1 cellular context compared by ENCODE assay signal in genomic region chr16:20904507-20905079, GRCh38.
TF ChIP-seq lines count a peak whose summit lies in the region.

No MANE protein-coding gene starts in this region.

TF ChIP-seq in GM12878, 131 proteins besides CTCF, POLR2A, EP300 and RAD21 (continued from another document and continues in another):
- no peak for TF ChIP-seq CEBPZ (IDR thresholded peaks at IDR 0.05; ENCODE audit: low read depth, low read length)
- TF ChIP-seq CBX3 (IDR thresholded peaks at IDR 0.05; ENCODE audit: borderline replicate concordance, low read depth): no peak
- TF ChIP-seq ZBTB33 (IDR thresholded peaks at IDR 0.05): no peak
- TF ChIP-seq ZNF217 (IDR thresholded peaks at IDR 0.05): 0 out of 2 replicates have a peak, but pooled peaks have one; percentile 55
- no peak for TF ChIP-seq NR2C1 (IDR thresholded peaks at IDR 0.05)
- TF ChIP-seq KAT2A (conservative IDR thresholded peaks at IDR 0.05; ENCODE audit: control insufficient read depth, low read depth, low read length): no peak
- TF ChIP-seq BCL11A (IDR thresholded peaks at IDR 0.05; ENCODE audit: low read depth, low read length): peak; percentile 57; the same call in 1 of the 2 replicates
- TF ChIP-seq MEF2A (IDR thresholded peaks at IDR 0.05; ENCODE audit: insufficient read depth, low read depth, low read length): peak; percentile 77; the same call in 1 of the 2 replicates
- no peak for TF ChIP-seq ZNF207 (IDR thresholded peaks at IDR 0.05; ENCODE audit: borderline replicate concordance)
- no peak for TF ChIP-seq IRF5 (IDR thresholded peaks at IDR 0.05; ENCODE audit: borderline replicate concordance)
- TF ChIP-seq EZH2 (IDR thresholded peaks at IDR 0.05; ENCODE audit: borderline replicate concordance, control insufficient read depth, low read depth, low read length): no peak
- no peak for TF ChIP-seq HDAC6 (IDR thresholded peaks at IDR 0.05; ENCODE audit: unreplicated experiment)
- TF ChIP-seq RAD51 (IDR thresholded peaks at IDR 0.05): no peak
- peak; percentile 85 for TF ChIP-seq EED (IDR thresholded peaks at IDR 0.05; ENCODE audit: low read depth)
- no peak for TF ChIP-seq MAX (IDR thresholded peaks at IDR 0.05; ENCODE audit: low read depth, low read length)
- no peak for TF ChIP-seq NFXL1 (IDR thresholded peaks at IDR 0.05; ENCODE audit: borderline replicate concordance)
- TF ChIP-seq JUND (IDR thresholded peaks at IDR 0.05; ENCODE audit: low read depth, low read length): no peak
- peak; percentile 88 for TF ChIP-seq SKIL (IDR thresholded peaks at IDR 0.05; ENCODE audit: low read depth, poor library complexity, severe bottlenecking)
- TF ChIP-seq TAF1 (IDR thresholded peaks at IDR 0.05; ENCODE audit: borderline replicate concordance, low read depth, low read length): no peak
- TF ChIP-seq CREM (IDR thresholded peaks at IDR 0.05; ENCODE audit: low read depth): peak; percentile 39; the same call in 1 of the 2 replicates
- TF ChIP-seq BCLAF1 (IDR thresholded peaks at IDR 0.05): no peak
- TF ChIP-seq FOS (IDR thresholded peaks at IDR 0.05; ENCODE audit: borderline replicate concordance, extremely low read depth, insufficient read length): no peak
- 0 out of 2 replicates have a peak, but pooled peaks have one; percentile 32 for TF ChIP-seq TCF7 (IDR thresholded peaks at IDR 0.05; ENCODE audit: borderline replicate concordance)
- peak; percentile 16 for TF ChIP-seq E4F1 (IDR thresholded peaks at IDR 0.05; ENCODE audit: borderline replicate concordance, partially characterized antibody)
- TF ChIP-seq USF2 (IDR thresholded peaks at IDR 0.05; ENCODE audit: borderline replicate concordance, low read depth, low read length): no peak
- peak; percentile 50; the same call in 1 of the 3 replicates for TF ChIP-seq POU2F2 (IDR thresholded peaks at IDR 0.05; ENCODE audit: borderline replicate concordance, low read depth, low read length)
- no peak for TF ChIP-seq ESRRA (IDR thresholded peaks at IDR 0.05; ENCODE audit: low read length)
- 0 out of 2 replicates have a peak, but pooled peaks have one; percentile 44 for TF ChIP-seq GATAD2B (conservative IDR thresholded peaks at IDR 0.05; ENCODE audit: low read depth)
- TF ChIP-seq ZNF592 (IDR thresholded peaks at IDR 0.05): no peak
- TF ChIP-seq RCOR1 (conservative IDR thresholded peaks at IDR 0.05; ENCODE audit: low read depth, low read length): 0 out of 2 replicates have a peak, but pooled peaks have one; percentile 38
- no peak for TF ChIP-seq SIX5 (IDR thresholded peaks at IDR 0.05; ENCODE audit: low read depth, low read length, severe bottlenecking)
- 0 out of 2 replicates have a peak, but pooled peaks have one; percentile 26 for TF ChIP-seq IRF4 (IDR thresholded peaks at IDR 0.05; ENCODE audit: low read depth, low read length)
- no peak for TF ChIP-seq YBX1 (IDR thresholded peaks at IDR 0.05)
- TF ChIP-seq RBBP5 (conservative IDR thresholded peaks at IDR 0.05): no peak
- TF ChIP-seq HDGF (IDR thresholded peaks at IDR 0.05): peak; percentile 38; the same call in 1 of the 2 replicates
